1 cellular context compared by ENCODE assay signal in genomic region chrX:15524417-15524816, GRCh38.
TF ChIP-seq lines count a peak whose summit lies in the region.

No MANE protein-coding gene starts in this region.

TF ChIP-seq in SK-N-SH, 30 proteins besides CTCF, POLR2A, EP300 and RAD21 (continued from another document):
- no peak for TF ChIP-seq USF2 (IDR thresholded peaks at IDR 0.05; ENCODE audit: borderline replicate concordance, low read depth, low read length)
